16 cellular contexts compared by ENCODE assay signal in the genomic region with DNA sequence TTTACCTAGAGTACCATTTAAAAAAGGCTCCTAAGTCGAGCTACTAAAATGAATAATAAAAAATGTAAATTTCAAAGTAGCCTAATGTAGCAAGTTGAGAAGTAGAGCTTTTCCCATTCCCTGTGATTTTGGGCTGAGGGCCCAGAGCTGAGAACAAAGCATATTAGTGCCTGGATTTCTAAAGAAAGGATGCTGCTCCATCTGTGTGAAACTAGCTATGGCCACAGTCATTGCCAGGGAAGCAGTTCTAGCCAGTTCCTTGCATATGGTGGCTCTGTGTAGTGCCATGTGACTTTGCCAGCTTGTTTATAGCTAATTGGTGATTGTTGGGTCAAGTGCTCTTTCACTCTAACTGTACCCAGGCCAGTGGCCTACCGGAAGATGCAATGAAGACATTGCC. TPM values are rescaled to one million over a fixed set of nuclear protein-coding genes. Genes with fewer than 3 reads are reported as not detected.
DNase-seq lines count a peak whose midpoint lies in the region; ATAC-seq, FAIRE-seq and TF ChIP-seq lines count a peak whose summit lies in the region.
"Had no signal": no experiment of that assay in that cellular context is flagged by ENCODE, and none has a peak within 500 bp of the region (broad histone marks: within the 10 kb centered on the region; RNA-seq: fewer than 3 reads in every experiment).

No MANE protein-coding gene starts in this region.

- H3K27ac ChIP-seq in H9 (ENCODE audit: insufficient read length, low read depth, low read length): no peak overlapping the region
- peak overlapping the region in 33 of 59 donors; percentile 1 to 84 (median 54) for H3K27ac ChIP-seq in dorsolateral prefrontal cortex
- no peak overlapping the region for H3K27ac ChIP-seq in left ventricle myocardium inferior (replicated peaks)
- H3K27ac ChIP-seq in upper lobe of left lung: no peak overlapping the region
- H3K27ac ChIP-seq: C4-2B had no signal

- no CpG with 5 or more reads among the region's 2 CpGs for WGBS in H9 (ENCODE audit: extremely low coverage, insufficient read length, low lambda C conversion rate)
- 88 to 91% methylated on average over 2 of the region's 2 CpGs for WGBS in upper lobe of left lung, 2 donors

- no peak overlapping the region for H3K23ac ChIP-seq in H9 (ENCODE audit: insufficient read length, low read depth, low read length)

- H4K5ac ChIP-seq in H9 (ENCODE audit: insufficient read length, low read depth, low read length): no peak overlapping the region

- no peak overlapping the region for H4K91ac ChIP-seq in H9 (ENCODE audit: insufficient read length, low read depth, low read length)

- no peak overlapping the region for H3K18ac ChIP-seq in H9 (ENCODE audit: insufficient read length, low read depth, low read length)

- no peak overlapping the region for H2BK20ac ChIP-seq in H9 (ENCODE audit: low read depth, low read length, poor library complexity, severe bottlenecking)

- TF ChIP-seq EP300 in upper lobe of left lung (IDR thresholded peaks at IDR 0.05): no peak

- no peak overlapping the region for H3K4me3 ChIP-seq in dorsolateral prefrontal cortex
- no peak overlapping the region for H3K4me3 ChIP-seq in left ventricle myocardium inferior
- no peak overlapping the region for H3K4me3 ChIP-seq in upper lobe of left lung
- H3K4me3 ChIP-seq: GM23338 had no signal

- H4K8ac ChIP-seq in H9 (replicated peaks; ENCODE audit: insufficient read length, low read depth, low read length): no peak overlapping the region

- no peaks in the 10 kb centered on the region for H3K36me3 ChIP-seq in left ventricle myocardium inferior
- no peaks in the 10 kb centered on the region for H3K36me3 ChIP-seq in upper lobe of left lung

- no peaks in the 10 kb centered on the region for H4K20me1 ChIP-seq in H9 (ENCODE audit: control insufficient read depth, insufficient read depth, insufficient read length)

- H2AFZ ChIP-seq in H9 (ENCODE audit: low read length): no peak overlapping the region
- H2AFZ ChIP-seq: GM23338 had no signal

- FAIRE-seq in GM12891 (lab: Jason Lieb, UNC): peak; percentile 70
- FAIRE-seq: D721Med, G401.6 had no signal

- intact Hi-C loops in dorsolateral prefrontal cortex (cut with DNase I) (no loop called here), left ventricle myocardium inferior (cut with micrococcal nuclease) (no loop called here)

- peak overlapping the region in 2 of 3 experiments; percentile 15 to 56; a peak in 1 of 7 replicates for H3K27ac Mint-ChIP-seq in H9
- H3K27ac Mint-ChIP-seq: CD4-positive, alpha-beta T cell; GM23338 had no signal

- H3K27me3 Mint-ChIP-seq in H9 (ENCODE audit: low read depth): no peaks in the 10 kb centered on the region
- H3K27me3 Mint-ChIP-seq: CD4-positive, alpha-beta T cell had no signal

- H3K9ac ChIP-seq in H9 (ENCODE audit: extremely low read depth, insufficient read length, low read length): no peak overlapping the region

- no peak for TF ChIP-seq POLR2A in GM12891 (IDR thresholded peaks at IDR 0.05; ENCODE audit: low read depth, low read length)
- no peak for TF ChIP-seq POLR2A in upper lobe of left lung (IDR thresholded peaks at IDR 0.05)

- no peaks in the 10 kb centered on the region for H3K36me3 Mint-ChIP-seq in H9 (ENCODE audit: insufficient read depth in 1 of 3, low read depth in 3 of 3)

- H3K14ac ChIP-seq in H9 (ENCODE audit: insufficient read depth, low read length): no peak overlapping the region

- no peak for DNase-seq in GM12891 (ENCODE audit: insufficient read length, low spot score)
- no peak for DNase-seq in H9
- peak in 2 of 10 donors; percentile 34 to 41 for DNase-seq in dorsolateral prefrontal cortex
- peak; percentile 28 for DNase-seq in pons (ENCODE audit: low spot score)
- no peak for DNase-seq in left ventricle myocardium inferior
- DNase-seq in upper lobe of left lung: no peak
- DNase-seq in middle frontal gyrus (ENCODE audit: extremely low spot score, low spot score): no peak
- DNase-seq: ACHN; Caco-2; CD4-positive, alpha-beta T cell; H7; KG1 had no signal

- H3K9me3 Mint-ChIP-seq in H9: no peaks in the 10 kb centered on the region
- H3K9me3 Mint-ChIP-seq: CD4-positive, alpha-beta T cell; GM23338 had no signal

- no peak for ATAC-seq in upper lobe of left lung (ENCODE audit: low FRiP score in 2 of 2)
- ATAC-seq: GM23338 had no signal

- H2BK5ac ChIP-seq in H9 (ENCODE audit: insufficient read length, low read length): no peak overlapping the region

- H2BK12ac ChIP-seq in H9 (ENCODE audit: insufficient read length, low read depth, low read length): no peak overlapping the region

- no peak for TF ChIP-seq CTCF in H9 (conservative IDR thresholded peaks at IDR 0.05)
- no peak for TF ChIP-seq CTCF in dorsolateral prefrontal cortex (IDR thresholded peaks at IDR 0.05 in 54 of 56, conservative IDR thresholded peaks at IDR 0.05 in 2 of 56; ENCODE audit: low read depth in 1 of 56, partially characterized antibody in 56 of 56)
- TF ChIP-seq CTCF in left ventricle myocardium inferior (IDR thresholded peaks at IDR 0.05; ENCODE audit: borderline replicate concordance): no peak
- TF ChIP-seq CTCF in upper lobe of left lung (IDR thresholded peaks at IDR 0.05): no peak

- H2BK120ac ChIP-seq in H9 (ENCODE audit: low read depth, low read length, poor library complexity, severe bottlenecking): no peak overlapping the region

- H2BK15ac ChIP-seq in H9 (ENCODE audit: low read depth, low read length): 0 out of 2 replicates have a peak overlapping the region, but pooled peaks have one; percentile 75

- no peak overlapping the region for H3K4me3 Mint-ChIP-seq in H9
- H3K4me3 Mint-ChIP-seq: CD4-positive, alpha-beta T cell; GM23338 had no signal

- H3K56ac ChIP-seq in H9 (ENCODE audit: insufficient read length, low read depth, low read length): no peak overlapping the region

- H3K4ac ChIP-seq in H9 (ENCODE audit: low read depth, low read length): no peak overlapping the region

- H3K27me3 ChIP-seq in H9 (ENCODE audit: insufficient read depth, low read length) (no peaks in the 10 kb centered on the region), dorsolateral prefrontal cortex (no peaks in the 10 kb centered on the region), left ventricle myocardium inferior (ENCODE audit: low read depth) (no peaks in the 10 kb centered on the region), upper lobe of left lung (no peaks in the 10 kb centered on the region)

- no peaks in the 10 kb centered on the region for H3K79me1 ChIP-seq in H9 (ENCODE audit: insufficient read depth, low read depth, low read length, poor library complexity, severe bottlenecking)

- H3K4me2 ChIP-seq in H9 (ENCODE audit: insufficient read depth, insufficient read length, low read length): no peak overlapping the region
- H3K4me2 ChIP-seq: GM23338 had no signal

- H2AK5ac ChIP-seq in H9 (ENCODE audit: insufficient read length, low read length): no peak overlapping the region

- H3K9me3 ChIP-seq in H9 (ENCODE audit: control insufficient read depth, low read depth, low read length): no peaks in the 10 kb centered on the region
- H3K9me3 ChIP-seq in left ventricle myocardium inferior (replicated peaks): no peaks in the 10 kb centered on the region
- H3K9me3 ChIP-seq in upper lobe of left lung: no peaks in the 10 kb centered on the region
- H3K9me3 ChIP-seq: Caco-2 had no signal

- no peak overlapping the region for H3T11ph ChIP-seq in H9 (ENCODE audit: low read length)

- no peaks in the 10 kb centered on the region for H3K4me1 Mint-ChIP-seq in H9

- H3K4me1 ChIP-seq in H9 (ENCODE audit: insufficient read depth, low read length): no peaks in the 10 kb centered on the region
- H3K4me1 ChIP-seq in left ventricle myocardium inferior: peaks cover under 1% of the 10 kb centered on the region
- H3K4me1 ChIP-seq in upper lobe of left lung: no peaks in the 10 kb centered on the region
- H3K4me1 ChIP-seq: Caco-2 had no signal

- H3K23me2 ChIP-seq in H9 (ENCODE audit: insufficient read length, low read depth, low read length, poor library complexity, severe bottlenecking): no peaks in the 10 kb centered on the region

- no peaks in the 10 kb centered on the region for H3K79me2 ChIP-seq in H9 (ENCODE audit: insufficient read depth, low read length)

TF ChIP-seq in GM12891, 5 proteins besides CTCF, POLR2A, EP300 and RAD21:
- TF ChIP-seq TAF1 (IDR thresholded peaks at IDR 0.05; ENCODE audit: low read depth, low read length) (no peak), SPI1 (IDR thresholded peaks at IDR 0.05; ENCODE audit: low read depth, low read length) (no peak), PAX5 (IDR thresholded peaks at IDR 0.05; ENCODE audit: insufficient read depth, low read length, severe bottlenecking) (no peak), POLR2AphosphoS5 (IDR thresholded peaks at IDR 0.05; ENCODE audit: low read depth, low read length) (no peak), POU2F2 (IDR thresholded peaks at IDR 0.05; ENCODE audit: low read depth, low read length) (no peak)

RNA-seq across cellular contexts. Expression of a gene that starts 20.4 kb away (rescaled TPM):
- 11.2 TPM for polyA plus RNA-seq in GM12891 (2012; ENCODE audit: low read depth, missing spikeins)
- total RNA-seq in H9 (2021) (8.8 and 9.3 TPM in 2 replicates), dorsolateral prefrontal cortex (10 to 100 TPM; 13.8 to 42.2 (median 27.4) TPM), left ventricle myocardium inferior (4.8 TPM), upper lobe of left lung (10 to 100 TPM; 10.1 to 23.2 (median 14.3) TPM)

Comparison
In these comparisons a context has a peak if more than half of its experiments do, and no peak if none do; other contexts are left out.
1. H3K27ac ChIP-seq: peak in dorsolateral prefrontal cortex (33 of 59); none in H9 (single experiment), left ventricle myocardium inferior (single experiment) and upper lobe of left lung (0 of 4).